In the genomic region with DNA sequence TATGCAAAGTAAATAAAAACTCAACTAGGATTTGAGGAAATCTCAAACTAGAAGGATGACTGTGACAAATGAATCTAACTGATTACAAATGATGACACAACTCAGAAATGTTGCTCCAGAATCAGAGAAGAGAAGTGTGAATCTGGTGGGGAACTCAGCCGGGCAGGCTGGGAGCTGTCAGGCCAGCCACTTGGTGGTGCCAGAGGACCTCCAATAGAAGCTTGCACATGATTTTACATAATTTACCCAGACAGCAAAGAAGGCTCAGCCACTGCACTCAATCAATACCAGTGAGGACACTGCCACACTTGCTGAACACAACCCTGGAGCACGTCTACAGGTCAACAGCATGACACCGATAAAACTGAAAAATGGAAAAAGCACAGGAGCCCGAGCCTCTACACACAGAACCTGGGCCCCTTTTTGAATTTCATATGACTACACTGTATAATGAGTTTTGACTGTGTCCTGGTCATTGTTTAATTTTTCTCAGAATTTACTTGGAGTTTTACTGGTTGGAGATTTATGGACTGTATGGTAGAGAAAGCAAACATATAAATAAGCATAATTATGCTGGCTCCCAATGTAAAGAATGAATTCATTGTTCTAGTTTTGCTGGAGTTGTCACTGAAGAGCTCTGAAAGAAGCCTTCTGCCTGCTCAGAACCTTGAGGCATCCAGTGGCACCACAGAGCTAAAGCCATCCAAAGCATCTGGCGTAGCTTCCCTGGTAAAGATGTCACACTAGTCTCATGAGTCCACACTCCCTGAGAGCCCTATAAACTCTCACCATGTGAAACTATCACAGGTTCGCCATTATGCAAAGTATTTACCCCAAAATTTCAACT, we compare ENCODE assay signal across 8 cellular contexts.
A peak's percentile ranks its signal among the peaks of the same experiment; 100 is the strongest.
DNase-seq lines count a peak whose midpoint lies in the region; ATAC-seq, FAIRE-seq and TF ChIP-seq lines count a peak whose summit lies in the region.

No MANE protein-coding gene starts in this region.

- peak; percentile 84 for ATAC-seq in HG02981 (IDR thresholded peaks at IDR 0.05; ENCODE audit: unreplicated experiment)

- no peaks in the 10 kb centered on the region for H3K79me2 ChIP-seq in endothelial cell of umbilical vein (ENCODE audit: control insufficient read depth, insufficient read depth, low read length)

- FAIRE-seq in endothelial cell of umbilical vein (lab: Jason Lieb, UNC): no peak

- intact Hi-C loops in endothelial cell of umbilical vein (cut with micrococcal nuclease): loop anchor here (1.0 to 10.0 kb wide), 3 partner anchors 768 to 1560 kb away; a partner anchor contains a TSS

- no peaks in the 10 kb centered on the region for H3K9me1 ChIP-seq in endothelial cell of umbilical vein (replicated peaks; ENCODE audit: control insufficient read depth, extremely low read depth, insufficient read depth, low read length)

- peak; percentile 73 for DNase-seq in A172 (ENCODE audit: low spot score)
- DNase-seq in NCI-H2196 treated with DMSO at 0.1 percent for 48 hours (lab: John Stamatoyannopoulos, UW; ENCODE audit: unreplicated experiment): peak; percentile 35
- DNase-seq in activated CD4-positive, alpha-beta T cell treated with anti-CD3 and anti-CD28 coated beads for 4 hours: peak; percentile 17
- peak; percentile 17 for DNase-seq in endothelial cell of umbilical vein (ENCODE audit: low read depth, low spot score)
- DNase-seq in mesothelial cell of epicardium (ENCODE audit: low spot score in 2 of 2, unreplicated experiment in 2 of 2): peak; percentile 43 to 62
- peak; percentile 3 for DNase-seq in stimulated activated naive CD4-positive, alpha-beta T cell treated with Interleukin-2 at 50 U/mL for 16 hours (lab: John Stamatoyannopoulos, UW)

- no peaks in the 10 kb centered on the region for H3K36me3 Mint-ChIP-seq in mesothelial cell of epicardium

- no peaks in the 10 kb centered on the region for H3K4me1 ChIP-seq in endothelial cell of umbilical vein (ENCODE audit: control insufficient read depth, extremely low read depth, insufficient read depth, low read length)

- POLR2A ChIA-PET in endothelial cell of umbilical vein (lab: Charles Lee): no interaction called here

- peaks cover 5% of the 10 kb centered on the region for H3K4me1 Mint-ChIP-seq in mesothelial cell of epicardium

- H3K27me3 ChIP-seq in endothelial cell of umbilical vein (ENCODE audit: control insufficient read depth in 2 of 2, insufficient read depth in 2 of 2, low read length in 2 of 2): no peaks in the 10 kb centered on the region

- no peak overlapping the region for H3K4me3 Mint-ChIP-seq in mesothelial cell of epicardium

- no peaks in the 10 kb centered on the region for H4K20me1 ChIP-seq in endothelial cell of umbilical vein (replicated peaks; ENCODE audit: control insufficient read depth, extremely low read depth, insufficient read depth, low read length)

- no peaks in the 10 kb centered on the region for H3K36me3 ChIP-seq in endothelial cell of umbilical vein (ENCODE audit: control insufficient read depth in 2 of 2, extremely low read depth in 1 of 2, insufficient read depth in 2 of 2, low read length in 2 of 2)

- no TSS peak for BruUV-seq in endothelial cell of umbilical vein (replicated peaks; lab: Mats Ljungman, UMichigan)

- no peaks in the 10 kb centered on the region for H3K9me3 Mint-ChIP-seq in mesothelial cell of epicardium

- no peak overlapping the region for H3K9ac ChIP-seq in endothelial cell of umbilical vein (replicated peaks; ENCODE audit: extremely low read depth, insufficient read depth, low read length)

- no peak overlapping the region for H3K4me2 ChIP-seq in endothelial cell of umbilical vein (ENCODE audit: insufficient read depth, low read length)

- no peaks in the 10 kb centered on the region for H3K9me3 ChIP-seq in endothelial cell of umbilical vein (replicated peaks; ENCODE audit: control insufficient read depth, insufficient read depth, low read length)

- TF ChIP-seq POLR2A in endothelial cell of umbilical vein (IDR thresholded peaks at IDR 0.05; ENCODE audit: low read depth, low read length): no peak

- TF ChIP-seq CTCF in GM12874 (IDR thresholded peaks at IDR 0.05; ENCODE audit: insufficient read depth, low read depth, low read length): peak; percentile 25
- TF ChIP-seq CTCF in endothelial cell of umbilical vein (IDR thresholded peaks at IDR 0.05; ENCODE audit: extremely low read depth in 1 of 2, insufficient read depth in 1 of 2, low read depth in 1 of 2, low read length in 2 of 2): peak; percentile 60 to 65
- peak; percentile 41 for TF ChIP-seq CTCF in mesothelial cell of epicardium (IDR thresholded peaks at IDR 0.05; ENCODE audit: unreplicated experiment)

- CTCF ChIA-PET in endothelial cell of umbilical vein (lab: Charles Lee): interaction anchor here (1.0 to 2.0 kb wide), 4 partner anchors 17 to 1573 kb away, joined by 3 to 5 read pairs (median 4); no protein-coding TSS in a partner anchor

- no peaks in the 10 kb centered on the region for H3K27me3 Mint-ChIP-seq in mesothelial cell of epicardium (ENCODE audit: low read depth)

- dilution Hi-C loops in endothelial cell of umbilical vein (cut with MboI; ENCODE audit: extremely low pct_ligation_motif_present, low sequenced_read_pairs): no loop called here

- no peak overlapping the region for H3K4me3 ChIP-seq in endothelial cell of umbilical vein (replicated peaks in 1 of 3; ENCODE audit: insufficient read depth in 1 of 3, low read depth in 1 of 3, low read length in 3 of 3)

- no peak overlapping the region for H2AFZ ChIP-seq in endothelial cell of umbilical vein (ENCODE audit: low read depth, low read length)

- no peak overlapping the region for H3K27ac Mint-ChIP-seq in mesothelial cell of epicardium

- H3K27ac ChIP-seq in endothelial cell of umbilical vein (ENCODE audit: insufficient read depth, low read depth, low read length): no peak overlapping the region

TF ChIP-seq in endothelial cell of umbilical vein, 7 proteins besides CTCF, POLR2A, EP300 and RAD21:
- no peak for TF ChIP-seq POLR2AphosphoS5 (IDR thresholded peaks at IDR 0.05; ENCODE audit: insufficient read depth, low read depth, low read length)
- TF ChIP-seq MYC (IDR thresholded peaks at IDR 0.05; ENCODE audit: low read depth, low read length): no peak
- TF ChIP-seq FOS (IDR thresholded peaks at IDR 0.05; ENCODE audit: borderline replicate concordance, insufficient read depth, low read length): no peak
- TF ChIP-seq GATA2 (IDR thresholded peaks at IDR 0.05; ENCODE audit: insufficient read depth, insufficient read length, low read depth, low read length): no peak
- no peak for TF ChIP-seq JUN (IDR thresholded peaks at IDR 0.05; ENCODE audit: borderline replicate concordance, insufficient read depth, insufficient read length, low read depth)
- no peak for TF ChIP-seq EZH2 (IDR thresholded peaks at IDR 0.05; ENCODE audit: borderline replicate concordance, low read depth, low read length, severe bottlenecking)
- TF ChIP-seq, protein P1, sequence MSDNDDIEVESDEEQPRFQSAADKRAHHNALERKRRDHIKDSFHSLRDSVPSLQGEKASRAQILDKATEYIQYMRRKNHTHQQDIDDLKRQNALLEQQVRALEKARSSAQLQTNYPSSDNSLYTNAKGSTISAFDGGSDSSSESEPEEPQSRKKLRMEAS (IDR thresholded peaks at IDR 0.05; ENCODE audit: insufficient read depth, insufficient read length): no peak

Comparison
In these comparisons a context has a peak if more than half of its experiments do, and no peak if none do; other contexts are left out.
1. DNase-seq: peak in every context shown above with its lines; median percentile 73 in A172; 52 in mesothelial cell of epicardium; 35 in NCI-H2196 treated with DMSO at 0.1 percent for 48 hours; 17 in activated CD4-positive, alpha-beta T cell treated with anti-CD3 and anti-CD28 coated beads for 4 hours; 17 in endothelial cell of umbilical vein; 3 in stimulated activated naive CD4-positive, alpha-beta T cell treated with Interleukin-2 at 50 U/mL for 16 hours.